ENCODE assay signal across 8 cellular contexts in the genomic region with DNA sequence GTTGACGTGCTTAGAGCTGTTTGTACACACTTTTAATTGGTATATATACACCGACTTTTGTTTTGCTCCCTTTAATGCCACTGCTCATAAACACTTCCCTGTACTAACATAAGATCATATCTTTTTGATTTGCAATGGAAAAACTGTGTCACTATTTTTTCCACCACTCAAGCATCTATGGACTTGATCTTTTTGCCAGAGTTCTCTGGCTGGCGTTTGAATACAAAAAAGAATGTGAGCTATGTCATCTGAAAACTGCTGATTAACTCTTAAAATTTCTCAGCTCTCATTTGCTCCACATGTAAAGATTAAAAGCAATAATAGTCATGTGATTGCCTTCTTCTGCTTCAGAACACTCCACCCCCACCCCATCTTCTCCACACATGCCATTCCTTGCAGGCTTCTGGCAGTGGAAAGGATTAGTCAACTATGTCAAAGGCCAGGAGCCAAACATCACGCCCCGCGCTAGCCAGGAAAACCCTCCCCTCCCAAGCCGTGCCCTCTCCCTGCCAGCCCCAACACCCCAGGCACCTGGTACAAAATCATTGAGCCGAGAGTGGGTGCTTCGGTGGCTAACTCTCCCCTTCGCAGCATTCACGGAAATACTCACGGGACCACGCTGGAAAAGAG.
DNase-seq lines count a peak whose midpoint lies in the region; ATAC-seq, FAIRE-seq and TF ChIP-seq lines count a peak whose summit lies in the region.

No MANE protein-coding gene starts in this region.

- no peak overlapping the region for H2AFZ ChIP-seq in astrocyte (ENCODE audit: low read depth, low read length)

- peaks cover 57% of the 10 kb centered on the region for H3K4me1 Mint-ChIP-seq in activated CD4-positive, alpha-beta T cell treated with anti-CD3 and anti-CD28 coated beads for 36 hours
- peaks cover 27% of the 10 kb centered on the region for H3K4me1 Mint-ChIP-seq in astrocyte (ENCODE audit: low read depth, unreplicated experiment)

- no peaks in the 10 kb centered on the region for H3K36me3 Mint-ChIP-seq in activated CD4-positive, alpha-beta T cell treated with anti-CD3 and anti-CD28 coated beads for 36 hours (ENCODE audit: low read depth)
- H3K36me3 Mint-ChIP-seq in astrocyte (ENCODE audit: low read depth, unreplicated experiment): no peaks in the 10 kb centered on the region

- peak; percentile 64 for ATAC-seq in activated CD4-positive, alpha-beta T cell treated with anti-CD3 and anti-CD28 coated beads for 36 hours
- ATAC-seq in HG02642 (IDR thresholded peaks at IDR 0.05; ENCODE audit: poor library complexity, unreplicated experiment) (no peak), GM18861 (IDR thresholded peaks at IDR 0.05; ENCODE audit: unreplicated experiment) (no peak)

- H3K27me3 Mint-ChIP-seq in activated CD4-positive, alpha-beta T cell treated with anti-CD3 and anti-CD28 coated beads for 36 hours: no peaks in the 10 kb centered on the region
- H3K27me3 Mint-ChIP-seq in astrocyte (ENCODE audit: low read depth, unreplicated experiment): peaks cover 8% of the 10 kb centered on the region

- H3K4me1 ChIP-seq in astrocyte (ENCODE audit: insufficient read depth, low read length): peaks cover 29% of the 10 kb centered on the region
- H3K4me1 ChIP-seq in tibial artery: peaks cover 4 to 62% (median 43%) of the 10 kb centered on the region in 4 donors

- no peaks in the 10 kb centered on the region for H3K9me3 Mint-ChIP-seq in activated CD4-positive, alpha-beta T cell treated with anti-CD3 and anti-CD28 coated beads for 36 hours (ENCODE audit: low read depth)
- no peaks in the 10 kb centered on the region for H3K9me3 Mint-ChIP-seq in astrocyte (ENCODE audit: unreplicated experiment)

- FAIRE-seq in astrocyte (lab: Jason Lieb, UNC): peak; percentile 56
- no peak for FAIRE-seq in frontal cortex (lab: Jason Lieb, UNC)

- no peak overlapping the region for H3K4me3 Mint-ChIP-seq in activated CD4-positive, alpha-beta T cell treated with anti-CD3 and anti-CD28 coated beads for 36 hours
- no peak overlapping the region for H3K4me3 Mint-ChIP-seq in astrocyte (ENCODE audit: unreplicated experiment)

- POLR2A ChIA-PET in activated CD4-positive, alpha-beta T cell treated with anti-CD3 and anti-CD28 coated beads for 36 hours (lab: Charles Lee): no interaction called here

- intact Hi-C loops in activated CD4-positive, alpha-beta T cell treated with anti-CD3 and anti-CD28 coated beads for 36 hours (cut with DNase I, micrococcal nuclease): loop anchor here in 1 of 2 experiments (2.0 kb wide), 2 partner anchors 18 to 62 kb away; no protein-coding TSS in a partner anchor
- intact Hi-C loops in tibial artery (cut with DNase I; ENCODE audit: low total_unique reads): no loop called here

- no peaks in the 10 kb centered on the region for H3K27me3 ChIP-seq in astrocyte (ENCODE audit: insufficient read depth, low read length)
- H3K27me3 ChIP-seq in tibial artery: no peaks in the 10 kb centered on the region

- TF ChIP-seq CTCF in astrocyte (IDR thresholded peaks at IDR 0.05; ENCODE audit: insufficient read depth, low read depth, low read length) (no peak), tibial artery (IDR thresholded peaks at IDR 0.05) (no peak)

- peak overlapping the region; percentile 43 for H3K4me2 ChIP-seq in astrocyte (ENCODE audit: low read length)

- H3K79me2 ChIP-seq in astrocyte (ENCODE audit: insufficient read depth, low read length): no peaks in the 10 kb centered on the region

- H3K9ac ChIP-seq in astrocyte (ENCODE audit: low read length): no peak overlapping the region

- no peaks in the 10 kb centered on the region for H4K20me1 ChIP-seq in astrocyte (ENCODE audit: insufficient read depth, low read length)

- peak overlapping the region; percentile 3 for H3K27ac Mint-ChIP-seq in activated CD4-positive, alpha-beta T cell treated with anti-CD3 and anti-CD28 coated beads for 36 hours
- peak overlapping the region; percentile 71 for H3K27ac Mint-ChIP-seq in astrocyte (ENCODE audit: unreplicated experiment)

- CTCF ChIA-PET in activated CD4-positive, alpha-beta T cell treated with anti-CD3 and anti-CD28 coated beads for 36 hours (lab: Charles Lee): interaction anchor here (0.9 kb wide), 1 partner anchor 314 kb away, joined by 3 read pairs; no protein-coding TSS in a partner anchor

- H3K27ac ChIP-seq in astrocyte (ENCODE audit: low read depth, low read length) (peak overlapping the region; percentile 18), tibial artery (peak overlapping the region; percentile 66 to 70)

- no peak overlapping the region for H3K4me3 ChIP-seq in astrocyte (ENCODE audit: insufficient read depth, low read depth, low read length)
- peak overlapping the region in 1 of 2 donors; percentile 22 for H3K4me3 ChIP-seq in tibial artery

- no peaks in the 10 kb centered on the region for H3K9me3 ChIP-seq in astrocyte (ENCODE audit: insufficient read depth, low read depth, low read length)
- H3K9me3 ChIP-seq in tibial artery: no peaks in the 10 kb centered on the region

- H3K36me3 ChIP-seq in astrocyte (ENCODE audit: insufficient read depth, low read length): no peaks in the 10 kb centered on the region
- H3K36me3 ChIP-seq in tibial artery: no peaks in the 10 kb centered on the region

- peak; percentile 23 for DNase-seq in activated CD4-positive, alpha-beta T cell treated with anti-CD3 and anti-CD28 coated beads for 36 hours
- DNase-seq in activated CD4-positive, alpha-beta T cell treated with anti-CD3 and anti-CD28 coated beads for 4 hours: no peak
- peak; percentile 91 for DNase-seq in astrocyte (ENCODE audit: low read depth)
- peak; percentile 94 for DNase-seq in kidney tubule cell (ENCODE audit: low spot score)
- peak; percentile 64 to 85 for DNase-seq in tibial artery
- no peak for DNase-seq in frontal cortex (ENCODE audit: low spot score in 2 of 2)

Comparison
In these comparisons a context has a peak if more than half of its experiments do, and no peak if none do; other contexts are left out.
1. DNase-seq: peak in activated CD4-positive, alpha-beta T cell treated with anti-CD3 and anti-CD28 coated beads for 36 hours (single experiment), astrocyte (single experiment), kidney tubule cell (single experiment) and tibial artery (2 of 2); none in activated CD4-positive, alpha-beta T cell treated with anti-CD3 and anti-CD28 coated beads for 4 hours (0 of 2) and frontal cortex (0 of 2).